In genomic region chr7:101126651-101127459, GRCh38 we compare ENCODE assay signal across 1 cellular context.
A peak's percentile ranks its signal among the peaks of the same experiment; 100 is the strongest.
TF ChIP-seq lines count a peak whose summit lies in the region.

TSS of gene SERPINE1 (plus strand) at chr7:101127104. CDS start at chr7:101128394, 1,290 bp downstream.

TF ChIP-seq in HepG2, 621 proteins besides CTCF, POLR2A, EP300 and RAD21 (continued from another document and continues in another):
- TF ChIP-seq, protein P1, sequence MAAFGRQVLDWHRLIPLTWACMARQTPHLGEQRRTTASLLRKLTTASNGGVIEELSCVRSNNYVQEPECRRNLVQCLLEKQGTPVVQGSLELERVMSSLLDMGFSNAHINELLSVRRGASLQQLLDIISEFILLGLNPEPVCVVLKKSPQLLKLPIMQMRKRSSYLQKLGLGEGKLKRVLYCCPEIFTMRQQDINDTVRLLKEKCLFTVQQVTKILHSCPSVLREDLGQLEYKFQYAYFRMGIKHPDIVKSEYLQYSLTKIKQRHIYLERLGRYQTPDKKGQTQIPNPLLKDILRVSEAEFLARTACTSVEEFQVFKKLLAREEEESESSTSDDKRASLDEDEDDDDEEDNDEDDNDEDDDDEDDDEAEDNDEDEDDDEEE (CRISPR knock-in tag; IDR thresholded peaks at IDR 0.05): no peak; the same call in 1 of the 2 replicates
- TF ChIP-seq, protein P2, sequence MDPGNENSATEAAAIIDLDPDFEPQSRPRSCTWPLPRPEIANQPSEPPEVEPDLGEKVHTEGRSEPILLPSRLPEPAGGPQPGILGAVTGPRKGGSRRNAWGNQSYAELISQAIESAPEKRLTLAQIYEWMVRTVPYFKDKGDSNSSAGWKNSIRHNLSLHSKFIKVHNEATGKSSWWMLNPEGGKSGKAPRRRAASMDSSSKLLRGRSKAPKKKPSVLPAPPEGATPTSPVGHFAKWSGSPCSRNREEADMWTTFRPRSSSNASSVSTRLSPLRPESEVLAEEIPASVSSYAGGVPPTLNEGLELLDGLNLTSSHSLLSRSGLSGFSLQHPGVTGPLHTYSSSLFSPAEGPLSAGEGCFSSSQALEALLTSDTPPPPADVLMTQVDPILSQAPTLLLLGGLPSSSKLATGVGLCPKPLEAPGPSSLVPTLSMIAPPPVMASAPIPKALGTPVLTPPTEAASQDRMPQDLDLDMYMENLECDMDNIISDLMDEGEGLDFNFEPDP (CRISPR knock-in tag; conservative IDR thresholded peaks at IDR 0.05): no peak
- TF ChIP-seq RFXANK (CRISPR knock-in tag; IDR thresholded peaks at IDR 0.05): no peak
- TF ChIP-seq THRA (CRISPR knock-in tag; IDR thresholded peaks at IDR 0.05; ENCODE audit: borderline replicate concordance): peak; percentile 96
- TF ChIP-seq THAP9 (CRISPR knock-in tag; IDR thresholded peaks at IDR 0.05; ENCODE audit: borderline replicate concordance): peak; percentile 68; the same call in 1 of the 2 replicates
- peak; percentile 92 for TF ChIP-seq ESRRA (CRISPR knock-in tag; IDR thresholded peaks at IDR 0.05; ENCODE audit: low read depth)
- TF ChIP-seq KDM5B (CRISPR knock-in tag; IDR thresholded peaks at IDR 0.05; ENCODE audit: borderline replicate concordance): peak; percentile 49; the same call in 1 of the 2 replicates
- TF ChIP-seq PAF1 (CRISPR knock-in tag; IDR thresholded peaks at IDR 0.05): no peak
- no peak for TF ChIP-seq TRIM22 (IDR thresholded peaks at IDR 0.05)
- TF ChIP-seq PRPF4 (IDR thresholded peaks at IDR 0.05; ENCODE audit: low read depth, low read length, poor library complexity, severe bottlenecking): no peak
- no peak for TF ChIP-seq ZNF616 (CRISPR knock-in tag; IDR thresholded peaks at IDR 0.05; ENCODE audit: low read depth)
- no peak for TF ChIP-seq SMAD9 (CRISPR knock-in tag; IDR thresholded peaks at IDR 0.05)
- TF ChIP-seq KDM2A (CRISPR knock-in tag; IDR thresholded peaks at IDR 0.05; ENCODE audit: borderline replicate concordance, low read depth): peak; percentile 48; the same call in 1 of the 2 replicates
- TF ChIP-seq PTBP1 (IDR thresholded peaks at IDR 0.05; ENCODE audit: low read depth, low read length, poor library complexity, severe bottlenecking): no peak
- TF ChIP-seq GMEB1 (CRISPR knock-in tag; IDR thresholded peaks at IDR 0.05; ENCODE audit: borderline replicate concordance): peak; percentile 56; the same call in 1 of the 2 replicates
- TF ChIP-seq CBX1 (IDR thresholded peaks at IDR 0.05; ENCODE audit: low read depth): peak; percentile 97
- peak; percentile 75 for TF ChIP-seq THAP11 (CRISPR knock-in tag; IDR thresholded peaks at IDR 0.05)
- no peak for TF ChIP-seq NFE2L2 (IDR thresholded peaks at IDR 0.05; ENCODE audit: low read length)
- peak; percentile 67 for TF ChIP-seq AHDC1 (CRISPR knock-in tag; IDR thresholded peaks at IDR 0.05; ENCODE audit: borderline replicate concordance)
- peak; percentile 81 for TF ChIP-seq DPF2 (CRISPR knock-in tag; IDR thresholded peaks at IDR 0.05; ENCODE audit: borderline replicate concordance, low read depth)
- peak; percentile 68 for TF ChIP-seq PITX1 (CRISPR knock-in tag; IDR thresholded peaks at IDR 0.05)
- TF ChIP-seq ZFP36 (IDR thresholded peaks at IDR 0.05; ENCODE audit: borderline replicate concordance, low read depth, low read length, partially characterized antibody): no peak
- TF ChIP-seq MTA1 (CRISPR knock-in tag; IDR thresholded peaks at IDR 0.05; ENCODE audit: borderline replicate concordance): peak; percentile 82
- TF ChIP-seq ZNF460 (CRISPR knock-in tag; IDR thresholded peaks at IDR 0.05; ENCODE audit: borderline replicate concordance): no peak; the same call in 1 of the 2 replicates
- no peak for TF ChIP-seq ARNT2 (CRISPR knock-in tag; IDR thresholded peaks at IDR 0.05; ENCODE audit: low read depth)
- TF ChIP-seq ZSCAN20 (CRISPR knock-in tag; IDR thresholded peaks at IDR 0.05; ENCODE audit: borderline replicate concordance): no peak
- TF ChIP-seq, protein P3, sequence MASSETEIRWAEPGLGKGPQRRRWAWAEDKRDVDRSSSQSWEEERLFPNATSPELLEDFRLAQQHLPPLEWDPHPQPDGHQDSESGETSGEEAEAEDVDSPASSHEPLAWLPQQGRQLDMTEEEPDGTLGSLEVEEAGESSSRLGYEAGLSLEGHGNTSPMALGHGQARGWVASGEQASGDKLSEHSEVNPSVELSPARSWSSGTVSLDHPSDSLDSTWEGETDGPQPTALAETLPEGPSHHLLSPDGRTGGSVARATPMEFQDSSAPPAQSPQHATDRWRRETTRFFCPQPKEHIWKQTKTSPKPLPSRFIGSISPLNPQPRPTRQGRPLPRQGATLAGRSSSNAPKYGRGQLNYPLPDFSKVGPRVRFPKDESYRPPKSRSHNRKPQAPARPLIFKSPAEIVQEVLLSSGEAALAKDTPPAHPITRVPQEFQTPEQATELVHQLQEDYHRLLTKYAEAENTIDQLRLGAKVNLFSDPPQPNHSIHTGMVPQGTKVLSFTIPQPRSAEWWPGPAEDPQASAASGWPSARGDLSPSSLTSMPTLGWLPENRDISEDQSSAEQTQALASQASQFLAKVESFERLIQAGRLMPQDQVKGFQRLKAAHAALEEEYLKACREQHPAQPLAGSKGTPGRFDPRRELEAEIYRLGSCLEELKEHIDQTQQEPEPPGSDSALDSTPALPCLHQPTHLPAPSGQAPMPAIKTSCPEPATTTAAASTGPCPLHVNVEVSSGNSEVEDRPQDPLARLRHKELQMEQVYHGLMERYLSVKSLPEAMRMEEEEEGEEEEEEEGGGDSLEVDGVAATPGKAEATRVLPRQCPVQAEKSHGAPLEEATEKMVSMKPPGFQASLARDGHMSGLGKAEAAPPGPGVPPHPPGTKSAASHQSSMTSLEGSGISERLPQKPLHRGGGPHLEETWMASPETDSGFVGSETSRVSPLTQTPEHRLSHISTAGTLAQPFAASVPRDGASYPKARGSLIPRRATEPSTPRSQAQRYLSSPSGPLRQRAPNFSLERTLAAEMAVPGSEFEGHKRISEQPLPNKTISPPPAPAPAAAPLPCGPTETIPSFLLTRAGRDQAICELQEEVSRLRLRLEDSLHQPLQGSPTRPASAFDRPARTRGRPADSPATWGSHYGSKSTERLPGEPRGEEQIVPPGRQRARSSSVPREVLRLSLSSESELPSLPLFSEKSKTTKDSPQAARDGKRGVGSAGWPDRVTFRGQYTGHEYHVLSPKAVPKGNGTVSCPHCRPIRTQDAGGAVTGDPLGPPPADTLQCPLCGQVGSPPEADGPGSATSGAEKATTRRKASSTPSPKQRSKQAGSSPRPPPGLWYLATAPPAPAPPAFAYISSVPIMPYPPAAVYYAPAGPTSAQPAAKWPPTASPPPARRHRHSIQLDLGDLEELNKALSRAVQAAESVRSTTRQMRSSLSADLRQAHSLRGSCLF (CRISPR knock-in tag; IDR thresholded peaks at IDR 0.05; ENCODE audit: borderline replicate concordance): no peak
- no peak for TF ChIP-seq ZNF296 (CRISPR knock-in tag; conservative IDR thresholded peaks at IDR 0.05)
- TF ChIP-seq DMAP1 (CRISPR knock-in tag; IDR thresholded peaks at IDR 0.05): peak; percentile 45
- no peak for TF ChIP-seq TIGD3 (CRISPR knock-in tag; IDR thresholded peaks at IDR 0.05; ENCODE audit: borderline replicate concordance)
- TF ChIP-seq HNRNPLL (IDR thresholded peaks at IDR 0.05; ENCODE audit: low read depth, low read length, poor library complexity, severe bottlenecking): peak; percentile 41
- no peak; the same call in 1 of the 2 replicates for TF ChIP-seq ZNF143 (CRISPR knock-in tag; IDR thresholded peaks at IDR 0.05)
